1 cellular context compared by ENCODE assay signal in genomic region chr1:149888160-149888998, GRCh38.
A peak's percentile ranks its signal among the peaks of the same experiment; 100 is the strongest.
TF ChIP-seq lines count a peak whose summit lies in the region.

No MANE protein-coding gene starts in this region.

TF ChIP-seq in K562, 482 proteins besides CTCF, POLR2A, EP300 and RAD21 (continued from another document and continues in another):
- peak; percentile 79 for TF ChIP-seq ARID4B (CRISPR knock-in tag; IDR thresholded peaks at IDR 0.05)
- TF ChIP-seq PTBP1 (IDR thresholded peaks at IDR 0.05; ENCODE audit: low read depth, low read length) = peak; percentile 88
- peak; percentile 59 for TF ChIP-seq POLR2AphosphoS5 (IDR thresholded peaks at IDR 0.05; ENCODE audit: control insufficient read depth, insufficient read depth, low read depth, low read length)
- peak; percentile 9; the same call in 1 of the 2 replicates for TF ChIP-seq CREB1 (IDR thresholded peaks at IDR 0.05)
- peak; percentile 10; the same call in 1 of the 2 replicates for TF ChIP-seq CREB1 (CRISPR knock-in tag; IDR thresholded peaks at IDR 0.05)
- TF ChIP-seq MYNN (IDR thresholded peaks at IDR 0.05) = no peak
- TF ChIP-seq MYNN (CRISPR knock-in tag; IDR thresholded peaks at IDR 0.05) = no peak
- TF ChIP-seq NCOA1 (IDR thresholded peaks at IDR 0.05; ENCODE audit: low read depth) = 0 out of 2 replicates have a peak, but pooled peaks have one; percentile 10
- TF ChIP-seq BRD9 (IDR thresholded peaks at IDR 0.05; ENCODE audit: low read depth, partially characterized antibody) = peak; percentile 91
- peak; percentile 44 for TF ChIP-seq TAF1 (IDR thresholded peaks at IDR 0.05; ENCODE audit: control insufficient read depth, extremely low read depth, insufficient read depth, low read length, severe bottlenecking)
- TF ChIP-seq MCM2 (IDR thresholded peaks at IDR 0.05; ENCODE audit: low read depth) = no peak
- TF ChIP-seq ATF7 (IDR thresholded peaks at IDR 0.05) = peak; percentile 54
- TF ChIP-seq ZNF282 (CRISPR knock-in tag; IDR thresholded peaks at IDR 0.05) = no peak
- TF ChIP-seq BRD4 (IDR thresholded peaks at IDR 0.05) = no peak
- peak; percentile 40; the same call in 1 of the 2 replicates for TF ChIP-seq L3MBTL2 (IDR thresholded peaks at IDR 0.05)
- TF ChIP-seq, protein P1, sequence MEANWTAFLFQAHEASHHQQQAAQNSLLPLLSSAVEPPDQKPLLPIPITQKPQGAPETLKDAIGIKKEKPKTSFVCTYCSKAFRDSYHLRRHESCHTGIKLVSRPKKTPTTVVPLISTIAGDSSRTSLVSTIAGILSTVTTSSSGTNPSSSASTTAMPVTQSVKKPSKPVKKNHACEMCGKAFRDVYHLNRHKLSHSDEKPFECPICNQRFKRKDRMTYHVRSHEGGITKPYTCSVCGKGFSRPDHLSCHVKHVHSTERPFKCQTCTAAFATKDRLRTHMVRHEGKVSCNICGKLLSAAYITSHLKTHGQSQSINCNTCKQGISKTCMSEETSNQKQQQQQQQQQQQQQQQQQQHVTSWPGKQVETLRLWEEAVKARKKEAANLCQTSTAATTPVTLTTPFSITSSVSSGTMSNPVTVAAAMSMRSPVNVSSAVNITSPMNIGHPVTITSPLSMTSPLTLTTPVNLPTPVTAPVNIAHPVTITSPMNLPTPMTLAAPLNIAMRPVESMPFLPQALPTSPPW (CRISPR knock-in tag; IDR thresholded peaks at IDR 0.05) = peak; percentile 65; the same call in 1 of the 2 replicates
- TF ChIP-seq THAP7 (CRISPR knock-in tag; IDR thresholded peaks at IDR 0.05) = no peak
- TF ChIP-seq TAL1 (IDR thresholded peaks at IDR 0.05) = peak; percentile 18; the same call in 1 of the 2 replicates
- TF ChIP-seq EWSR1 (IDR thresholded peaks at IDR 0.05; ENCODE audit: borderline replicate concordance, low read depth, partially characterized antibody) = no peak
- TF ChIP-seq SMARCA4 (IDR thresholded peaks at IDR 0.05) = peak; percentile 50
- no peak for TF ChIP-seq HES1 (IDR thresholded peaks at IDR 0.05; ENCODE audit: low read depth)
- TF ChIP-seq MAZ (CRISPR knock-in tag; conservative IDR thresholded peaks at IDR 0.05 in 1 of 2, IDR thresholded peaks at IDR 0.05 in 1 of 2) = peak; percentile 11 to 32; a peak in 1 of 4 replicates
- TF ChIP-seq SOX6 (IDR thresholded peaks at IDR 0.05) = peak; percentile 47
- TF ChIP-seq MTA3 (IDR thresholded peaks at IDR 0.05; ENCODE audit: borderline replicate concordance) = peak; percentile 96
- TF ChIP-seq, protein P2, sequence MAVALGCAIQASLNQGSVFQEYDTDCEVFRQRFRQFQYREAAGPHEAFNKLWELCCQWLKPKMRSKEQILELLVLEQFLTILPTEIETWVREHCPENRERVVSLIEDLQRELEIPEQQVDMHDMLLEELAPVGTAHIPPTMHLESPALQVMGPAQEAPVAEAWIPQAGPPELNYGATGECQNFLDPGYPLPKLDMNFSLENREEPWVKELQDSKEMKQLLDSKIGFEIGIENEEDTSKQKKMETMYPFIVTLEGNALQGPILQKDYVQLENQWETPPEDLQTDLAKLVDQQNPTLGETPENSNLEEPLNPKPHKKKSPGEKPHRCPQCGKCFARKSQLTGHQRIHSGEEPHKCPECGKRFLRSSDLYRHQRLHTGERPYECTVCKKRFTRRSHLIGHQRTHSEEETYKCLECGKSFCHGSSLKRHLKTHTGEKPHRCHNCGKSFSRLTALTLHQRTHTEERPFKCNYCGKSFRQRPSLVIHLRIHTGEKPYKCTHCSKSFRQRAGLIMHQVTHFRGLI (CRISPR knock-in tag; IDR thresholded peaks at IDR 0.05) = no peak
- no peak for TF ChIP-seq ZNF253 (CRISPR knock-in tag; conservative IDR thresholded peaks at IDR 0.05)
- 0 out of 2 replicates have a peak, but pooled peaks have one; percentile 6 for TF ChIP-seq MAFF (IDR thresholded peaks at IDR 0.05; ENCODE audit: low read length)
- no peak for TF ChIP-seq NELFE (IDR thresholded peaks at IDR 0.05; ENCODE audit: insufficient read depth, insufficient read length)
- no peak for TF ChIP-seq NRF1 (conservative IDR thresholded peaks at IDR 0.05 in 1 of 2, IDR thresholded peaks at IDR 0.05 in 1 of 2)
- no peak for TF ChIP-seq PTRF (tag; IDR thresholded peaks at IDR 0.05)
- peak; percentile 90; the same call in 1 of the 2 replicates for TF ChIP-seq ZC3H4 (CRISPR knock-in tag; IDR thresholded peaks at IDR 0.05; ENCODE audit: borderline replicate concordance)
- TF ChIP-seq NCOR1 (IDR thresholded peaks at IDR 0.05) = peak; percentile 45
- peak; percentile 62; the same call in 1 of the 2 replicates for TF ChIP-seq CTBP1 (IDR thresholded peaks at IDR 0.05; ENCODE audit: borderline replicate concordance)
- no peak for TF ChIP-seq ZNF79 (CRISPR knock-in tag; IDR thresholded peaks at IDR 0.05; ENCODE audit: low read depth)
- TF ChIP-seq ZBTB2 (IDR thresholded peaks at IDR 0.05) = no peak
- TF ChIP-seq, protein P3, sequence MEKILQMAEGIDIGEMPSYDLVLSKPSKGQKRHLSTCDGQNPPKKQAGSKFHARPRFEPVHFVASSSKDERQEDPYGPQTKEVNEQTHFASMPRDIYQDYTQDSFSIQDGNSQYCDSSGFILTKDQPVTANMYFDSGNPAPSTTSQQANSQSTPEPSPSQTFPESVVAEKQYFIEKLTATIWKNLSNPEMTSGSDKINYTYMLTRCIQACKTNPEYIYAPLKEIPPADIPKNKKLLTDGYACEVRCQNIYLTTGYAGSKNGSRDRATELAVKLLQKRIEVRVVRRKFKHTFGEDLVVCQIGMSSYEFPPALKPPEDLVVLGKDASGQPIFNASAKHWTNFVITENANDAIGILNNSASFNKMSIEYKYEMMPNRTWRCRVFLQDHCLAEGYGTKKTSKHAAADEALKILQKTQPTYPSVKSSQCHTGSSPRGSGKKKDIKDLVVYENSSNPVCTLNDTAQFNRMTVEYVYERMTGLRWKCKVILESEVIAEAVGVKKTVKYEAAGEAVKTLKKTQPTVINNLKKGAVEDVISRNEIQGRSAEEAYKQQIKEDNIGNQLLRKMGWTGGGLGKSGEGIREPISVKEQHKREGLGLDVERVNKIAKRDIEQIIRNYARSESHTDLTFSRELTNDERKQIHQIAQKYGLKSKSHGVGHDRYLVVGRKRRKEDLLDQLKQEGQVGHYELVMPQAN (IDR thresholded peaks at IDR 0.05; ENCODE audit: borderline replicate concordance) = 0 out of 2 replicates have a peak, but pooled peaks have one; percentile 40
- TF ChIP-seq MIER1 (IDR thresholded peaks at IDR 0.05; ENCODE audit: low read depth) = peak; percentile 60; the same call in 1 of the 2 replicates
- 0 out of 2 replicates have a peak, but pooled peaks have one; percentile 41 for TF ChIP-seq SFPQ (IDR thresholded peaks at IDR 0.05; ENCODE audit: low read depth, low read length)
- TF ChIP-seq, protein P4, sequence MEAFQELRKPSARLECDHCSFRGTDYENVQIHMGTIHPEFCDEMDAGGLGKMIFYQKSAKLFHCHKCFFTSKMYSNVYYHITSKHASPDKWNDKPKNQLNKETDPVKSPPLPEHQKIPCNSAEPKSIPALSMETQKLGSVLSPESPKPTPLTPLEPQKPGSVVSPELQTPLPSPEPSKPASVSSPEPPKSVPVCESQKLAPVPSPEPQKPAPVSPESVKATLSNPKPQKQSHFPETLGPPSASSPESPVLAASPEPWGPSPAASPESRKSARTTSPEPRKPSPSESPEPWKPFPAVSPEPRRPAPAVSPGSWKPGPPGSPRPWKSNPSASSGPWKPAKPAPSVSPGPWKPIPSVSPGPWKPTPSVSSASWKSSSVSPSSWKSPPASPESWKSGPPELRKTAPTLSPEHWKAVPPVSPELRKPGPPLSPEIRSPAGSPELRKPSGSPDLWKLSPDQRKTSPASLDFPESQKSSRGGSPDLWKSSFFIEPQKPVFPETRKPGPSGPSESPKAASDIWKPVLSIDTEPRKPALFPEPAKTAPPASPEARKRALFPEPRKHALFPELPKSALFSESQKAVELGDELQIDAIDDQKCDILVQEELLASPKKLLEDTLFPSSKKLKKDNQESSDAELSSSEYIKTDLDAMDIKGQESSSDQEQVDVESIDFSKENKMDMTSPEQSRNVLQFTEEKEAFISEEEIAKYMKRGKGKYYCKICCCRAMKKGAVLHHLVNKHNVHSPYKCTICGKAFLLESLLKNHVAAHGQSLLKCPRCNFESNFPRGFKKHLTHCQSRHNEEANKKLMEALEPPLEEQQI (IDR thresholded peaks at IDR 0.05) = peak; percentile 28; the same call in 1 of the 2 replicates
- TF ChIP-seq RFX5 (IDR thresholded peaks at IDR 0.05; ENCODE audit: low read depth, low read length) = peak; percentile 37; the same call in 1 of the 2 replicates
- TF ChIP-seq ETV1 (tag; conservative IDR thresholded peaks at IDR 0.05; ENCODE audit: low read depth) = peak; percentile 69
- TF ChIP-seq NFIC (IDR thresholded peaks at IDR 0.05) = no peak
- TF ChIP-seq MTA2 (IDR thresholded peaks at IDR 0.05; ENCODE audit: low read depth) = peak; percentile 10; the same call in 1 of the 2 replicates
- TF ChIP-seq, protein P5, sequence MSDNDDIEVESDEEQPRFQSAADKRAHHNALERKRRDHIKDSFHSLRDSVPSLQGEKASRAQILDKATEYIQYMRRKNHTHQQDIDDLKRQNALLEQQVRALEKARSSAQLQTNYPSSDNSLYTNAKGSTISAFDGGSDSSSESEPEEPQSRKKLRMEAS (CRISPR knock-in tag; IDR thresholded peaks at IDR 0.05) = peak; percentile 58; the same call in 1 of the 2 replicates
- TF ChIP-seq MEF2A (IDR thresholded peaks at IDR 0.05; ENCODE audit: control insufficient read depth, low read depth, low read length) = 0 out of 2 replicates have a peak, but pooled peaks have one; percentile 12
- TF ChIP-seq CBX3 (IDR thresholded peaks at IDR 0.05; ENCODE audit: borderline replicate concordance in 1 of 2, low read length in 2 of 2) = peak in 1 of 2 experiments; percentile 16; a peak in 1 of 3 replicates
- TF ChIP-seq POLR2AphosphoS2 (IDR thresholded peaks at IDR 0.05; ENCODE audit: low read length) = no peak
- TF ChIP-seq MEF2D (tag; conservative IDR thresholded peaks at IDR 0.05; ENCODE audit: low read depth) = 0 out of 2 replicates have a peak, but pooled peaks have one; percentile 32
